ENCODE assay signal across 8 cellular contexts in genomic region chr3:176842914-176843313, GRCh38.
"Had no signal": no experiment of that assay in that cellular context is flagged by ENCODE, and none has a peak within 500 bp of the region (broad histone marks: within the 10 kb centered on the region; RNA-seq: fewer than 3 reads in every experiment).

No MANE protein-coding gene starts in this region.

- FAIRE-seq: G401.6, GM12878, GM12891, GM12892, GM18507, GM19239 had no signal

- DNase-seq: GDM1, GF-D8 had no signal

- ATAC-seq: GM12878 had no signal

- H3K4me3 ChIP-seq: GM12878 had no signal
